Comparison of ENCODE assay signal across 1 cellular context in genomic region chrX:53481816-53482485, GRCh38.
TF ChIP-seq lines count a peak whose summit lies in the region.

No MANE protein-coding gene starts in this region.

TF ChIP-seq in HCT116, 20 proteins besides CTCF, POLR2A, EP300 and RAD21 (continued from another document):
- no peak for TF ChIP-seq EGR1 (IDR thresholded peaks at IDR 0.05; ENCODE audit: low read depth)
- no peak for TF ChIP-seq SIN3A (IDR thresholded peaks at IDR 0.05; ENCODE audit: low read depth)
- no peak for TF ChIP-seq FOSL1 (IDR thresholded peaks at IDR 0.05; ENCODE audit: low read depth)
- no peak for TF ChIP-seq CEBPB (IDR thresholded peaks at IDR 0.05; ENCODE audit: low read depth)
- no peak for TF ChIP-seq EZH2phosphoT487 (IDR thresholded peaks at IDR 0.05; ENCODE audit: borderline replicate concordance)
- no peak for TF ChIP-seq TCF7L2 (IDR thresholded peaks at IDR 0.05; ENCODE audit: borderline replicate concordance, extremely low read depth, insufficient read depth, insufficient read length)
- TF ChIP-seq ZBTB33 (IDR thresholded peaks at IDR 0.05; ENCODE audit: extremely low read depth, insufficient replicate concordance, low read length) = no peak
- no peak for TF ChIP-seq ZFX (IDR thresholded peaks at IDR 0.05)
- TF ChIP-seq SP1 (IDR thresholded peaks at IDR 0.05; ENCODE audit: low read depth) = no peak
- TF ChIP-seq POLR2AphosphoS5 (IDR thresholded peaks at IDR 0.05; ENCODE audit: low read depth, low read length) = no peak
- no peak for TF ChIP-seq CBX3 (IDR thresholded peaks at IDR 0.05; ENCODE audit: low read depth)
TF ChIP-seq in HCT116: peak in this region for 0.
